Comparison of ENCODE assay signal across 13 cellular contexts in the genomic region with DNA sequence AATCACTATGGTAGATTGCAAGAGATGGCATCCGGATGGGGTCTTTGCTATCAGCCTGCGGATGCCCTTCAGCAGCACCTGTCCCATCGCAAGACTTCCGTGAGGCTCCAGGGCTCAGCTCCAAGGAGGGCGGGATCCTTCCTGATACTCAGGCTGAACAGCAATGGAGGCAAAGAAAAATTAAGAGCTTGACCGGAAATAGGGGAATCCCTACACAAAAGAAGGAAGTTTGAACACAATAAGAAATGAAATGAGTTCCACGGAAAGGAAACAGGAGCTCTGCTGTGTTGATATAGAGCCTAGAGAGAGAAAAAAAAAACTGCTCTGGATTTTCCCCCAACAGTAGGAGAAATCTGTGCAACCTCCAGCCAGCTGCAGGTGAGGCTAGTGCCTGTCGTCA.
A peak's percentile ranks its signal among the peaks of the same experiment; 100 is the strongest.
DNase-seq lines count a peak whose midpoint lies in the region; ATAC-seq, FAIRE-seq and TF ChIP-seq lines count a peak whose summit lies in the region.
"Had no signal": no experiment of that assay in that cellular context is flagged by ENCODE, and none has a peak within 500 bp of the region (broad histone marks: within the 10 kb centered on the region; RNA-seq: fewer than 3 reads in every experiment).

No MANE protein-coding gene starts in this region.

- peak overlapping the region; percentile 62 for H3K27ac Mint-ChIP-seq in T-helper 17 cell

- no peaks in the 10 kb centered on the region for H4K20me1 ChIP-seq in BLaER1 treated with 17β-estradiol and CSF1 and Interleukin-3, amounts not matched to agents 10 nM and 100 nM

- ATAC-seq in A549 = no peak
- ATAC-seq in T-helper 17 cell = no peak
- no peak for ATAC-seq in aorta (ENCODE audit: low FRiP score)

- intact Hi-C loops in aorta (cut with DNase I) = no loop called here

- no peaks in the 10 kb centered on the region for H3K27me3 ChIP-seq in BLaER1 treated with 17β-estradiol and CSF1 and Interleukin-3, amounts not matched to agents 10 nM and 100 nM
- H3K27me3 ChIP-seq in neuronal stem cell (ENCODE audit: control insufficient read depth in 3 of 3, insufficient read depth in 3 of 3, low read depth in 1 of 3, low read length in 3 of 3) = no peaks in the 10 kb centered on the region
- no peaks in the 10 kb centered on the region for H3K27me3 ChIP-seq in aorta (ENCODE audit: control insufficient read depth in 1 of 2, insufficient read depth in 2 of 2, low read length in 1 of 2)

- DNase-seq in A549 (ENCODE audit: low read depth in 1 of 2, low spot score in 1 of 2) = no peak
- DNase-seq in T-helper 17 cell = no peak
- DNase-seq in neuronal stem cell (ENCODE audit: low spot score) = no peak
- no peak for DNase-seq in OCI-M1 (lab: John Stamatoyannopoulos, UW)
- DNase-seq in aorta = no peak
- DNase-seq in AG08396 (ENCODE audit: low spot score) = no peak
- DNase-seq: GF-D8, NCI-H1417 treated with DMSO at 0.1 percent for 48 hours, NCI-H526 treated with DMSO at 0.1 percent for 48 hours, PC-9 had no signal

- H3K23ac ChIP-seq in neuronal stem cell (ENCODE audit: low read depth, low read length, poor library complexity) = no peak overlapping the region

- H3K14ac ChIP-seq in neuronal stem cell (ENCODE audit: low read length) = no peak overlapping the region

- H2AFZ ChIP-seq in neuronal stem cell (ENCODE audit: low read length) = no peak overlapping the region
- H2AFZ ChIP-seq: PC-9 had no signal

- no peak overlapping the region for H4K8ac ChIP-seq in neuronal stem cell (ENCODE audit: low read depth, low read length)

- H2AK5ac ChIP-seq in neuronal stem cell (ENCODE audit: low read depth, low read length) = no peak overlapping the region

- H2BK15ac ChIP-seq in neuronal stem cell (ENCODE audit: low read length) = peak overlapping the region; percentile 22

- no peak for TF ChIP-seq CTCF in A549 (IDR thresholded peaks at IDR 0.05)

- H3K4me2 ChIP-seq in A549 = peak overlapping the region; percentile 28; the same call in 1 of the 3 replicates
- H3K4me2 ChIP-seq in BLaER1 treated with 17β-estradiol and CSF1 and Interleukin-3, amounts not matched to agents 10 nM and 100 nM = peak overlapping the region in 6 of 11 experiments; percentile 11 to 91 (median 41); a peak in 7 of 22 replicates
- H3K4me2 ChIP-seq in neuronal stem cell (ENCODE audit: insufficient read depth, low read length, poor library complexity, severe bottlenecking) = no peak overlapping the region
- H3K4me2 ChIP-seq: PC-9 had no signal

- no peak for TF ChIP-seq RAD21 in A549 (conservative IDR thresholded peaks at IDR 0.05 in 1 of 2, IDR thresholded peaks at IDR 0.05 in 1 of 2)

- H2BK120ac ChIP-seq in neuronal stem cell (ENCODE audit: low read depth, low read length) = no peak overlapping the region

- no peak for FAIRE-seq in A549 (lab: Jason Lieb, UNC)

- H3K36me3 ChIP-seq in BLaER1 treated with 17β-estradiol and CSF1 and Interleukin-3, amounts not matched to agents 10 nM and 100 nM = peaks cover 0 to 3% (median 0%) of the 10 kb centered on the region in 11 experiments; a peak in 1 of 22 replicates
- H3K36me3 ChIP-seq in neuronal stem cell (replicated peaks in 1 of 2; ENCODE audit: control insufficient read depth in 2 of 2, insufficient read depth in 2 of 2, low read length in 2 of 2) (no peaks in the 10 kb centered on the region), aorta (ENCODE audit: control insufficient read depth in 1 of 2, insufficient read depth in 2 of 2, low read length in 1 of 2) (no peaks in the 10 kb centered on the region)
- H3K36me3 ChIP-seq: HAP-1 had no signal

- no peaks in the 10 kb centered on the region for H3K79me1 ChIP-seq in neuronal stem cell (ENCODE audit: low read depth, low read length)

- no peaks in the 10 kb centered on the region for H3K27me3 Mint-ChIP-seq in T-helper 17 cell

- no peaks in the 10 kb centered on the region for H3K36me3 Mint-ChIP-seq in T-helper 17 cell (ENCODE audit: low read depth)

- H4K91ac ChIP-seq in neuronal stem cell (ENCODE audit: low read depth, low read length, poor library complexity) = no peak overlapping the region

- POLR2A ChIA-PET in A549 (lab: Yijun Ruan, JAX) = no interaction called here

- WGBS in A549 (ENCODE audit: missing lambda C conversion rate) = 82% methylated on average over 8 of the region's 8 CpGs
- no CpG with 5 or more reads among the region's 8 CpGs for WGBS in neuronal stem cell (ENCODE audit: extremely low coverage in 2 of 2, insufficient read length in 2 of 2, insufficient replicate concordance in 1 of 2), 2 donors
- WGBS in aorta, 2 donors = 81 to 82% methylated on average over 8 of the region's 8 CpGs

- CTCF ChIA-PET in A549 (lab: Yijun Ruan, JAX) = interaction anchor here (0.9 to 1.2 kb wide), 3 partner anchors 90 to 268 kb away, joined by 3 to 5 read pairs (median 3); a partner anchor contains a TSS

- H3K9ac ChIP-seq in BLaER1 treated with 17β-estradiol and CSF1 and Interleukin-3, amounts not matched to agents 10 nM and 100 nM = peak overlapping the region in 2 of 11 experiments; percentile 19 to 27; a peak in 1 of 22 replicates
- H3K9ac ChIP-seq in neuronal stem cell (ENCODE audit: low read depth, low read length, poor library complexity) = no peak overlapping the region

- H3K9me3 ChIP-seq in A549 = no peaks in the 10 kb centered on the region
- H3K9me3 ChIP-seq in BLaER1 treated with 17β-estradiol and CSF1 and Interleukin-3, amounts not matched to agents 10 nM and 100 nM (replicated peaks in 1 of 11) = peaks cover 7 to 14% (median 11%) of the 10 kb centered on the region in 11 experiments; a peak in 20 of 22 replicates
- no peaks in the 10 kb centered on the region for H3K9me3 ChIP-seq in T-helper 17 cell (ENCODE audit: control insufficient read depth, low read length, poor library complexity, severe bottlenecking)
- H3K9me3 ChIP-seq in neuronal stem cell (replicated peaks in 1 of 2; ENCODE audit: control insufficient read depth in 2 of 2, insufficient read depth in 1 of 2, low read depth in 1 of 2, low read length in 2 of 2) = no peaks in the 10 kb centered on the region
- no peaks in the 10 kb centered on the region for H3K9me3 ChIP-seq in aorta (ENCODE audit: control insufficient read depth, low read length)
- H3K9me3 ChIP-seq: HAP-1 had no signal

- TF ChIP-seq EP300 in A549 (IDR thresholded peaks at IDR 0.05) = no peak

- H2BK12ac ChIP-seq in neuronal stem cell (ENCODE audit: low read length) = no peak overlapping the region

- no peak for TF ChIP-seq POLR2A in A549 (IDR thresholded peaks at IDR 0.05; ENCODE audit: low read length)

- H3K4ac ChIP-seq in neuronal stem cell (ENCODE audit: low read length) = no peak overlapping the region

- H3K18ac ChIP-seq in neuronal stem cell (ENCODE audit: low read length) = peak overlapping the region; percentile 7

- no peak overlapping the region for H3K4me3 Mint-ChIP-seq in T-helper 17 cell

- H3K4me3 ChIP-seq in A549 (no peak overlapping the region), neuronal stem cell (ENCODE audit: low read length in 2 of 2) (no peak overlapping the region), aorta (ENCODE audit: low read length in 2 of 2) (no peak overlapping the region)
- no peak overlapping the region for H3K4me3 ChIP-seq in BLaER1 treated with 17β-estradiol and CSF1 and Interleukin-3, amounts not matched to agents 10 nM and 100 nM
- H3K4me3 ChIP-seq: HAP-1, PC-9 had no signal

- H3K4me1 ChIP-seq in A549 (peaks cover 20% of the 10 kb centered on the region), neuronal stem cell (ENCODE audit: control insufficient read depth in 2 of 2, insufficient read depth in 1 of 2, low read depth in 1 of 2, low read length in 2 of 2) (peaks cover 0 to 9% of the 10 kb centered on the region in 2 donors), aorta (ENCODE audit: control insufficient read depth in 1 of 2, insufficient read depth in 2 of 2, low read length in 2 of 2) (no peaks in the 10 kb centered on the region)
- H3K4me1 ChIP-seq in BLaER1 treated with 17β-estradiol and CSF1 and Interleukin-3, amounts not matched to agents 10 nM and 100 nM = peaks cover 0 to 38% (median 2%) of the 10 kb centered on the region in 10 experiments; a peak in 12 of 20 replicates

- peak overlapping the region; percentile 52 to 70; a peak in 5 of 6 replicates for H3K27ac ChIP-seq in A549
- H3K27ac ChIP-seq in BLaER1 treated with 17β-estradiol and CSF1 and Interleukin-3, amounts not matched to agents 10 nM and 100 nM = peak overlapping the region in 3 of 11 experiments; percentile 17 to 69 (median 52); a peak in 4 of 22 replicates
- H3K27ac ChIP-seq in neuronal stem cell (replicated peaks; ENCODE audit: low read length) = no peak overlapping the region
- no peak overlapping the region for H3K27ac ChIP-seq in aorta (ENCODE audit: low read depth in 1 of 2, low read length in 2 of 2)
- H3K27ac ChIP-seq: C4-2B, PC-9 had no signal

- H2BK5ac ChIP-seq in neuronal stem cell (ENCODE audit: low read length) = no peak overlapping the region

- H3K4me1 Mint-ChIP-seq in T-helper 17 cell = peaks cover 10% of the 10 kb centered on the region

TF ChIP-seq in A549, 52 proteins besides CTCF, POLR2A, EP300 and RAD21:
- TF ChIP-seq RARB (CRISPR knock-in tag; IDR thresholded peaks at IDR 0.05) (no peak), JUNB (IDR thresholded peaks at IDR 0.05) (no peak)

Comparison
In these comparisons a context has a peak if more than half of its experiments do, and no peak if none do; other contexts are left out.
1. H3K27ac ChIP-seq: peak in A549 (2 of 2); none in neuronal stem cell (single experiment) and aorta (0 of 2).